ENCODE assay signal across 26 cellular contexts in genomic region chr1:116408193-116408592, GRCh38. TPM values are rescaled to one million over a fixed set of nuclear protein-coding genes. Genes with fewer than 3 reads are reported as not detected.
DNase-seq lines count a peak whose midpoint lies in the region; ATAC-seq and TF ChIP-seq lines count a peak whose summit lies in the region.
"Had no signal": no experiment of that assay in that cellular context is flagged by ENCODE, and none has a peak within 500 bp of the region (broad histone marks: within the 10 kb centered on the region; RNA-seq: fewer than 3 reads in every experiment).

No MANE protein-coding gene starts in this region.

- H3K4me1 ChIP-seq in mammary epithelial cell (ENCODE audit: insufficient read depth, low read length) (peaks cover 48% of the 10 kb centered on the region), tibial nerve (no peaks in the 10 kb centered on the region)
- H3K4me1 ChIP-seq: A549 had no signal

- H3K27ac Mint-ChIP-seq in MCF 10A (ENCODE audit: low read depth, unreplicated experiment) (no peak overlapping the region), Calu3 (ENCODE audit: unreplicated experiment) (peak overlapping the region; percentile 30), CD14-positive monocyte (no peak overlapping the region)

- H3K27me3 ChIP-seq in mammary epithelial cell (ENCODE audit: insufficient read depth, low read length) (no peaks in the 10 kb centered on the region), tibial nerve (no peaks in the 10 kb centered on the region)
- H3K27me3 ChIP-seq: BLaER1 treated with 17β-estradiol and CSF1 and Interleukin-3, amounts not matched to agents 10 nM and 100 nM; SJSA1 had no signal

- H2AFZ ChIP-seq in mammary epithelial cell (ENCODE audit: low read depth, low read length): no peak overlapping the region
- H2AFZ ChIP-seq: PC-9 had no signal

- H3K4me1 Mint-ChIP-seq in MCF 10A (ENCODE audit: insufficient read depth, unreplicated experiment) (peaks cover 22% of the 10 kb centered on the region), Calu3 (ENCODE audit: low read depth, unreplicated experiment) (peaks cover 10% of the 10 kb centered on the region), CD14-positive monocyte (no peaks in the 10 kb centered on the region)

- in situ Hi-C loops in mammary epithelial cell (cut with MboI; ENCODE audit: low sequenced_read_pairs in 2 of 2): no loop called here

- H3K27me3 Mint-ChIP-seq in MCF 10A (ENCODE audit: insufficient read depth, unreplicated experiment) (no peaks in the 10 kb centered on the region), Calu3 (ENCODE audit: unreplicated experiment) (no peaks in the 10 kb centered on the region), CD14-positive monocyte (ENCODE audit: low read depth in 3 of 3) (no peaks in the 10 kb centered on the region)
- H3K27me3 Mint-ChIP-seq: CD8-positive, alpha-beta memory T cell had no signal

- no peak overlapping the region for H3K4me2 ChIP-seq in mammary epithelial cell (ENCODE audit: insufficient read depth, low read depth, low read length)
- H3K4me2 ChIP-seq: A549; BLaER1 treated with 17β-estradiol and CSF1 and Interleukin-3, amounts not matched to agents 10 nM and 100 nM; PC-9 had no signal

- peaks cover 36% of the 10 kb centered on the region for H3K36me3 ChIP-seq in mammary epithelial cell (ENCODE audit: insufficient read depth, low read length)
- peaks cover 0 to 65% (median 15%) of the 10 kb centered on the region in 3 donors for H3K36me3 ChIP-seq in tibial nerve

- peak; percentile 50 for ATAC-seq in esophagus mucosa
- ATAC-seq: A549 had no signal

- peaks cover 72% of the 10 kb centered on the region for H3K36me3 Mint-ChIP-seq in MCF 10A (ENCODE audit: insufficient read depth, unreplicated experiment)
- H3K36me3 Mint-ChIP-seq in Calu3 (ENCODE audit: insufficient read depth, unreplicated experiment): peaks cover 57% of the 10 kb centered on the region
- peaks cover 44 to 50% of the 10 kb centered on the region in 2 donors for H3K36me3 Mint-ChIP-seq in CD14-positive monocyte

- H3K4me3 Mint-ChIP-seq in MCF 10A (ENCODE audit: unreplicated experiment) (no peak overlapping the region), Calu3 (ENCODE audit: low read depth, unreplicated experiment) (no peak overlapping the region), CD14-positive monocyte (no peak overlapping the region)
- H3K4me3 Mint-ChIP-seq: CD8-positive, alpha-beta memory T cell had no signal

- BruUV-seq in MCF 10A (replicated peaks; lab: Mats Ljungman, UMichigan) (no TSS peak), mammary epithelial cell (replicated peaks; lab: Mats Ljungman, UMichigan) (no TSS peak), Calu3 (replicated peaks; lab: Mats Ljungman, UMichigan) (no TSS peak)

- intact Hi-C loops in MCF 10A (cut with micrococcal nuclease): no loop called here
- intact Hi-C loops in mammary epithelial cell (cut with micrococcal nuclease): loop anchor here (1.0 kb wide), 1 partner anchor 25 kb away; no protein-coding TSS in a partner anchor
- intact Hi-C loops in Calu3 (cut with micrococcal nuclease; ENCODE audit: unreplicated experiment): no loop called here
- intact Hi-C loops in CD14-positive monocyte (cut with micrococcal nuclease): no loop called here

- no peak overlapping the region for H3K9ac ChIP-seq in mammary epithelial cell (ENCODE audit: insufficient read depth, low read length)
- H3K9ac ChIP-seq: BLaER1 treated with 17β-estradiol and CSF1 and Interleukin-3, amounts not matched to agents 10 nM and 100 nM had no signal

- WGBS in mammary epithelial cell (ENCODE audit: low coverage, missing lambda C conversion rate): 75% methylated on average over 2 of the region's 2 CpGs
- WGBS in tibial nerve, 2 donors: 87 to 96% methylated on average over 2 of the region's 2 CpGs

- TF ChIP-seq CTCF in MCF 10A (IDR thresholded peaks at IDR 0.05; ENCODE audit: unreplicated experiment): no peak
- TF ChIP-seq CTCF in mammary epithelial cell (conservative IDR thresholded peaks at IDR 0.05 in 1 of 2, IDR thresholded peaks at IDR 0.05 in 1 of 2; ENCODE audit: extremely low read depth in 1 of 2, insufficient read depth in 1 of 2, low read depth in 1 of 2, low read length in 2 of 2): no peak
- no peak for TF ChIP-seq CTCF in Calu3 (IDR thresholded peaks at IDR 0.05; ENCODE audit: unreplicated experiment)
- no peak for TF ChIP-seq CTCF in tibial nerve (IDR thresholded peaks at IDR 0.05)
- no peak for TF ChIP-seq CTCF in CD14-positive monocyte (IDR thresholded peaks at IDR 0.05)

- peaks cover 3% of the 10 kb centered on the region for H4K20me1 ChIP-seq in mammary epithelial cell (ENCODE audit: insufficient read depth, low read length)

- H3K9me3 ChIP-seq in mammary epithelial cell (replicated peaks; ENCODE audit: insufficient read depth, low read length): no peaks in the 10 kb centered on the region
- H3K9me3 ChIP-seq in tibial nerve: no peaks in the 10 kb centered on the region
- H3K9me3 ChIP-seq: A549; BLaER1 treated with 17β-estradiol and CSF1 and Interleukin-3, amounts not matched to agents 10 nM and 100 nM; SJSA1 had no signal

- H3K27ac ChIP-seq in mammary epithelial cell (ENCODE audit: insufficient read depth, low read depth, low read length): no peak overlapping the region
- H3K27ac ChIP-seq in tibial nerve: no peak overlapping the region
- H3K27ac ChIP-seq: A549; BLaER1 treated with 17β-estradiol and CSF1 and Interleukin-3, amounts not matched to agents 10 nM and 100 nM; PC-9; SJSA1 had no signal

- dilution Hi-C loops in mammary epithelial cell (cut with HindIII; ENCODE audit: low sequenced_read_pairs): loop anchor here (5.0 to 10.0 kb wide), 2 partner anchors 67 to 86 kb away; no protein-coding TSS in a partner anchor

- H3K4me3 ChIP-seq in mammary epithelial cell (replicated peaks in 1 of 3; ENCODE audit: insufficient read depth in 1 of 3, low read depth in 2 of 3, low read length in 3 of 3) (no peak overlapping the region), tibial nerve (no peak overlapping the region)
- H3K4me3 ChIP-seq: A549; BLaER1 treated with 17β-estradiol and CSF1 and Interleukin-3, amounts not matched to agents 10 nM and 100 nM; PC-9; SJSA1 had no signal

- H3K9me3 Mint-ChIP-seq in MCF 10A (ENCODE audit: unreplicated experiment) (no peaks in the 10 kb centered on the region), Calu3 (ENCODE audit: low read depth, unreplicated experiment) (no peaks in the 10 kb centered on the region), CD14-positive monocyte (peaks cover 0 to 2% (median 0%) of the 10 kb centered on the region in 7 donors)
- H3K9me3 Mint-ChIP-seq: CD8-positive, alpha-beta memory T cell had no signal

- DNase-seq in MCF 10A (ENCODE audit: unreplicated experiment): peak; percentile 18
- no peak for DNase-seq in mammary epithelial cell
- DNase-seq in Calu3: no peak
- peak; percentile 55 for DNase-seq in SW480 (ENCODE audit: low spot score)
- DNase-seq in tibial nerve (ENCODE audit: low spot score in 2 of 2): no peak
- DNase-seq in CD14-positive monocyte (ENCODE audit: low spot score): no peak
- no peak for DNase-seq in NCI-H2227 treated with DMSO at 0.1 percent for 48 hours (lab: John Stamatoyannopoulos, UW)
- DNase-seq: AML-193; CD8-positive, alpha-beta memory T cell; DMS79 treated with DMSO at 0.1 percent for 48 hours; GF-D8; HCEC 1CT; KG1; NCI-H1092; NCI-H1417 treated with DMSO at 0.1 percent for 48 hours; NCI-H1694 treated with DMSO at 0.1 percent for 48 hours; NCI-H2081; NCI-H446; NCI-H524 treated with DMSO at 0.1 percent for 48 hours; NCI-H774; PC-9; Right ventricle myocardium superior had no signal

- CTCF ChIA-PET in MCF 10A (lab: Yijun Ruan, JAX) (interaction anchor here (1.1 kb wide), 1 partner anchor 92 kb away, joined by 3 read pairs; no protein-coding TSS in a partner anchor), mammary epithelial cell (lab: Charles Lee; ENCODE audit: low non-redundant PET) (no interaction called here), Calu3 (lab: Charles Lee) (interaction anchor here (0.5 kb wide), 1 partner anchor 301 kb away, joined by 5 read pairs; no protein-coding TSS in a partner anchor)

- POLR2A ChIA-PET in MCF 10A (lab: Yijun Ruan, JAX): interaction anchor here (0.6 to 3.1 kb wide), 3 partner anchors 10 to 233 kb away, joined by 3 to 13 read pairs (median 4); no protein-coding TSS in a partner anchor

- no peak for TF ChIP-seq EP300 in tibial nerve (IDR thresholded peaks at IDR 0.05)

- no peak for TF ChIP-seq POLR2A in tibial nerve (IDR thresholded peaks at IDR 0.05)

- H3K79me2 ChIP-seq in mammary epithelial cell (ENCODE audit: insufficient read depth, low read length): no peaks in the 10 kb centered on the region

RNA-seq across cellular contexts. Expression of gene ATP1A1, which starts 35.1 kb away (rescaled TPM):
- total RNA-seq in MCF 10A (2022) (361 and 378 TPM in 2 replicates), mammary epithelial cell (100 to 1,000 TPM; 359 to 505 TPM), Calu3 (2022) (457 and 484 TPM in 2 replicates), esophagus mucosa (371 TPM), tibial nerve (100 to 1,000 TPM; 226 to 325 (median 267) TPM)
- polyA plus RNA-seq in mammary epithelial cell (660 TPM), CD14-positive monocyte (10 to 100 TPM; 32.3 to 32.7 TPM)
- polyA minus RNA-seq in mammary epithelial cell: 731 TPM

Comparison
In these comparisons a context has a peak if more than half of its experiments do, and no peak if none do; other contexts are left out.
1. DNase-seq: peak in MCF 10A (single experiment) and SW480 (single experiment); none in mammary epithelial cell (single experiment), Calu3 (single experiment), tibial nerve (0 of 2), CD14-positive monocyte (single experiment) and NCI-H2227 treated with DMSO at 0.1 percent for 48 hours (single experiment).